9 cellular contexts compared by ENCODE assay signal in the genomic region with DNA sequence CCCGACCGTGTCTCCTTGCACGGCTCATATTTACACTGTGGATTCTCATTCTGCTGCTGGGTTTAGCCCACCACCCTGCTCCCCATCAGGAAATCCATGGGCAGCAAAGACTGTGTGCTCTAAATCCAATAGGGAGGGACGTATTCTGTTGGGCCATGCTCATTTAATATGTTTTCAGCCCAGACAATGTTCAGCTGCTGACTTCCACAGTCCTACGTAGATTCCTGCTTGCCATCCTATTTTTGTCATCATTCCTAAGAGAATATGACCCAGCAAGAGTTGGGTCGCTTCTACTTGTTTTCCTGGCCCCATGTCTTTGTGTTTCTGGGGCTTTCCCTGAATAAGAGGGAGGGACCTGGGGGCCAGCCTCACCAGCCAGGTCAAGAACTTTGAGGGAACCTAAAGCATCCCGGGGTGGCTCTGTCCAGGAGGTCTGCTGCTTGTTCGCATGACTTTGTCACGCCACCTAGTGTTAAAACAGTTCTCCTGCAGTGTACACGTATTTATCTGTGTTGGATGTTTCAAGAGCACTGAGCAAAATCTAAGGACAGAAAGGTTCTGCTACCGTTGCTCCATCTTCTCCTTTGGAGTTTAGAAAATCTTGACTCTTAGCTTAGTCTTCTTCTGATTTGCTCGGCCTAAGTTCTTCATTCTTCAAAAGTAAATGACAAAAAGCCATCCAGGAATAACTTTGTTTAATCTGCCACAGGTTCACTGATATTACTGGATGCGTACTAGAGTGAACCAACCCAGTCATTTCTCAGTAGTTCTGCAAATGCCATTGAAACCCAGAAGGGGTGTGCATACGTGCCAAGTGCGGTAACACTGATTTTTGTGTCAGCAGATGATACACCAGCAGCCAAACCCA.
DNase-seq lines count a peak whose midpoint lies in the region; ATAC-seq and TF ChIP-seq lines count a peak whose summit lies in the region.
"Had no signal": no experiment of that assay in that cellular context is flagged by ENCODE, and none has a peak within 500 bp of the region (broad histone marks: within the 10 kb centered on the region; RNA-seq: fewer than 3 reads in every experiment).

No MANE protein-coding gene starts in this region.

- TF ChIP-seq CTCF in HFF-Myc (IDR thresholded peaks at IDR 0.05; ENCODE audit: low read depth, low read length, missing control alignments) (peak; percentile 77), Panc1 (IDR thresholded peaks at IDR 0.05) (peak; percentile 90), body of pancreas (IDR thresholded peaks at IDR 0.05) (peak; percentile 70 to 80 (median 73))

- H3K4me1 ChIP-seq in Panc1 (ENCODE audit: control insufficient read depth, insufficient read depth, low read length), result no peaks in the 10 kb centered on the region
- H3K4me1 ChIP-seq in body of pancreas, result no peaks in the 10 kb centered on the region

- H3K36me3 Mint-ChIP-seq in stimulated activated memory B cell treated with anti-CD40 and anti-IgM and Interleukin-4, amounts not matched to agents 10 μg/mL and 1 μg/mL and 100 μg/mL, for 72 hours, result no peaks in the 10 kb centered on the region
- H3K36me3 Mint-ChIP-seq: activated naive CD8-positive, alpha-beta T cell had no signal

- ATAC-seq in Panc1 (peak; percentile 94), body of pancreas (peak; percentile 80), GM19455 (IDR thresholded peaks at IDR 0.05; ENCODE audit: unreplicated experiment) (no peak)
- peak; percentile 68 for ATAC-seq in stimulated activated memory B cell treated with anti-CD40 and anti-IgM and Interleukin-4, amounts not matched to agents 10 μg/mL and 1 μg/mL and 100 μg/mL, for 72 hours

- no peaks in the 10 kb centered on the region for H3K4me1 Mint-ChIP-seq in stimulated activated memory B cell treated with anti-CD40 and anti-IgM and Interleukin-4, amounts not matched to agents 10 μg/mL and 1 μg/mL and 100 μg/mL, for 72 hours

- CTCF ChIA-PET in Panc1 (lab: Charles Lee), result interaction anchor here (1.5 kb wide), 1 partner anchor 38 kb away, joined by 3 read pairs; no protein-coding TSS in a partner anchor

- H3K27me3 ChIP-seq in Panc1 (ENCODE audit: control insufficient read depth, insufficient read depth, low read length) (no peaks in the 10 kb centered on the region), body of pancreas (no peaks in the 10 kb centered on the region)

- H3K9me3 ChIP-seq in Panc1 (ENCODE audit: control insufficient read depth, insufficient read depth, low read depth, low read length) (no peaks in the 10 kb centered on the region), body of pancreas (no peaks in the 10 kb centered on the region)

- intact Hi-C loops in Panc1 (cut with micrococcal nuclease; ENCODE audit: unreplicated experiment) (loop anchor here (2.0 kb wide), 1 partner anchor 282 kb away; no protein-coding TSS in a partner anchor), body of pancreas (cut with DNase I) (loop anchor here (5.0 kb wide), 1 partner anchor 283 kb away; no protein-coding TSS in a partner anchor)

- WGBS in body of pancreas, 2 donors, result 32 to 33% methylated on average over 10 to 15 of the region's 15 CpGs

- H3K36me3 ChIP-seq in Panc1 (ENCODE audit: control insufficient read depth, insufficient read depth, low read length) (no peaks in the 10 kb centered on the region), body of pancreas (replicated peaks in 1 of 2; ENCODE audit: insufficient read depth in 1 of 2, low read depth in 2 of 2) (no peaks in the 10 kb centered on the region)

- H3K27me3 Mint-ChIP-seq in stimulated activated memory B cell treated with anti-CD40 and anti-IgM and Interleukin-4, amounts not matched to agents 10 μg/mL and 1 μg/mL and 100 μg/mL, for 72 hours, result peaks cover 18% of the 10 kb centered on the region

- H3K4me3 Mint-ChIP-seq in stimulated activated memory B cell treated with anti-CD40 and anti-IgM and Interleukin-4, amounts not matched to agents 10 μg/mL and 1 μg/mL and 100 μg/mL, for 72 hours, result no peak overlapping the region
- H3K4me3 Mint-ChIP-seq: activated naive CD8-positive, alpha-beta T cell had no signal

- POLR2A ChIA-PET in Panc1 (lab: Charles Lee), result no interaction called here

- BruUV-seq in Panc1 (replicated peaks; lab: Mats Ljungman, UMichigan), result no TSS peak

- H3K27ac ChIP-seq in Panc1 (ENCODE audit: low read length), result no peak overlapping the region
- no peak overlapping the region for H3K27ac ChIP-seq in body of pancreas

- no peaks in the 10 kb centered on the region for H3K9me3 Mint-ChIP-seq in stimulated activated memory B cell treated with anti-CD40 and anti-IgM and Interleukin-4, amounts not matched to agents 10 μg/mL and 1 μg/mL and 100 μg/mL, for 72 hours

- TF ChIP-seq POLR2A in body of pancreas (IDR thresholded peaks at IDR 0.05), result no peak

- H3K4me3 ChIP-seq in HFF-Myc (replicated peaks; ENCODE audit: low read depth, low read length), result no peak overlapping the region
- H3K4me3 ChIP-seq in Panc1 (ENCODE audit: low read depth in 2 of 2, low read length in 2 of 2), result no peak overlapping the region
- H3K4me3 ChIP-seq in body of pancreas, result no peak overlapping the region

- no peak overlapping the region for H3K27ac Mint-ChIP-seq in stimulated activated memory B cell treated with anti-CD40 and anti-IgM and Interleukin-4, amounts not matched to agents 10 μg/mL and 1 μg/mL and 100 μg/mL, for 72 hours
- H3K27ac Mint-ChIP-seq: activated naive CD8-positive, alpha-beta T cell had no signal

- in situ Hi-C loops in Panc1 (cut with HindIII; ENCODE audit: low pct_unique_long_range_greater_than_20kb, low sequenced_read_pairs), result no loop called here

- DNase-seq in NCI-H2171 treated with DMSO at 0.1 percent for 48 hours (lab: John Stamatoyannopoulos, UW) (peak; percentile 56), NCI-H2171 (lab: John Stamatoyannopoulos, UW) (no peak), HFF-Myc (ENCODE audit: extremely low read depth, low read depth) (no peak), Panc1 (ENCODE audit: low read depth, low spot score) (no peak), body of pancreas (peak; percentile 38 to 64 (median 48)), islet precursor cell (peak; percentile 71)

Comparison
In these comparisons a context has a peak if more than half of its experiments do, and no peak if none do; other contexts are left out.
1. DNase-seq: peak in NCI-H2171 treated with DMSO at 0.1 percent for 48 hours (single experiment), body of pancreas (4 of 4) and islet precursor cell (single experiment); none in NCI-H2171 (single experiment), HFF-Myc (single experiment) and Panc1 (single experiment).
2. Peak in every context shown above with its lines, with median percentiles within 50 percentile points of each other: CTCF ChIP-seq.